17 cellular contexts compared by ENCODE assay signal in genomic region chr3:113255854-113256615, GRCh38. TPM values are rescaled to one million over a fixed set of nuclear protein-coding genes. Genes with fewer than 3 reads are reported as not detected.
DNase-seq lines count a peak whose midpoint lies in the region; ATAC-seq and TF ChIP-seq lines count a peak whose summit lies in the region.
"Had no signal": no experiment of that assay in that cellular context is flagged by ENCODE, and none has a peak within 500 bp of the region (broad histone marks: within the 10 kb centered on the region; RNA-seq: fewer than 3 reads in every experiment).

No MANE protein-coding gene starts in this region.

- no peaks in the 10 kb centered on the region for H3K36me3 Mint-ChIP-seq in activated CD8-positive, alpha-beta memory T cell treated with anti-CD3 and anti-CD28 coated beads, Interleukin-2, amount 10 ng/mL, durations not matched to agents 7 days and 5 days
- H3K36me3 Mint-ChIP-seq: CD14-positive monocyte had no signal

- H4K20me1 ChIP-seq in OCI-LY3 (ENCODE audit: insufficient read depth, low read length): no peaks in the 10 kb centered on the region

- no peak overlapping the region for H3K27ac Mint-ChIP-seq in activated CD8-positive, alpha-beta memory T cell treated with anti-CD3 and anti-CD28 coated beads, Interleukin-2, amount 10 ng/mL, durations not matched to agents 7 days and 5 days

- no peak for TF ChIP-seq POLR2A in vagina (IDR thresholded peaks at IDR 0.05)

- CTCF ChIA-PET in activated CD8-positive, alpha-beta memory T cell treated with anti-CD3 and anti-CD28 coated beads, Interleukin-2, amount 10 ng/mL, durations not matched to agents 7 days and 5 days (lab: Charles Lee): interaction anchor here (2.0 kb wide), 1 partner anchor 18 kb away, joined by 5 read pairs; no protein-coding TSS in a partner anchor

- in situ Hi-C loops in ACHN (cut with HindIII; ENCODE audit: low pct_ligation_motif_present, low pct_unique_long_range_greater_than_20kb, low sequenced_read_pairs): no loop called here

- intact Hi-C loops in vagina (cut with DNase I): no loop called here

- H3K9me3 ChIP-seq in OCI-LY3 (ENCODE audit: insufficient read depth, low read length) (no peaks in the 10 kb centered on the region), vagina (no peaks in the 10 kb centered on the region)
- H3K9me3 ChIP-seq: Caco-2, MG63 had no signal

- H3K4me1 ChIP-seq in OCI-LY3 (ENCODE audit: low read length): peaks cover 50% of the 10 kb centered on the region
- H3K4me1 ChIP-seq in vagina: peaks cover 37% of the 10 kb centered on the region
- H3K4me1 ChIP-seq: Caco-2 had no signal

- no peak for TF ChIP-seq CTCF in OCI-LY3 (IDR thresholded peaks at IDR 0.05; ENCODE audit: low read depth, low read length)
- no peak for TF ChIP-seq CTCF in vagina (IDR thresholded peaks at IDR 0.05)

- H3K4me2 ChIP-seq in OCI-LY3 (ENCODE audit: low read length): peak overlapping the region; percentile 62

- H3K27me3 Mint-ChIP-seq in activated CD8-positive, alpha-beta memory T cell treated with anti-CD3 and anti-CD28 coated beads, Interleukin-2, amount 10 ng/mL, durations not matched to agents 7 days and 5 days: peaks cover 27% of the 10 kb centered on the region

- H3K4me3 ChIP-seq in OCI-LY3 (ENCODE audit: low read length): 0 out of 2 replicates have a peak overlapping the region, but pooled peaks have one; percentile 4
- no peak overlapping the region for H3K4me3 ChIP-seq in vagina
- H3K4me3 ChIP-seq: MG63 had no signal

- no peak overlapping the region for H3K4me3 Mint-ChIP-seq in activated CD8-positive, alpha-beta memory T cell treated with anti-CD3 and anti-CD28 coated beads, Interleukin-2, amount 10 ng/mL, durations not matched to agents 7 days and 5 days
- H3K4me3 Mint-ChIP-seq: CD14-positive monocyte had no signal

- ATAC-seq in activated CD8-positive, alpha-beta memory T cell treated with anti-CD3 and anti-CD28 coated beads, Interleukin-2, amount 10 ng/mL, durations not matched to agents 7 days and 5 days: no peak
- ATAC-seq: HCT116 had no signal

- H2AFZ ChIP-seq in OCI-LY3 (ENCODE audit: low read depth, low read length): no peak overlapping the region

- H3K9ac ChIP-seq in OCI-LY3 (ENCODE audit: low read length): no peak overlapping the region

- no peaks in the 10 kb centered on the region for H3K9me3 Mint-ChIP-seq in activated CD8-positive, alpha-beta memory T cell treated with anti-CD3 and anti-CD28 coated beads, Interleukin-2, amount 10 ng/mL, durations not matched to agents 7 days and 5 days (ENCODE audit: low read depth)
- H3K9me3 Mint-ChIP-seq: CD14-positive monocyte had no signal

- H3K79me2 ChIP-seq in OCI-LY3 (ENCODE audit: low read length): no peaks in the 10 kb centered on the region

- H3K4me1 Mint-ChIP-seq in activated CD8-positive, alpha-beta memory T cell treated with anti-CD3 and anti-CD28 coated beads, Interleukin-2, amount 10 ng/mL, durations not matched to agents 7 days and 5 days: no peaks in the 10 kb centered on the region

- peak; percentile 35 for DNase-seq in activated CD8-positive, alpha-beta memory T cell treated with anti-CD3 and anti-CD28 coated beads for 24 hours
- no peak for DNase-seq in activated CD8-positive, alpha-beta memory T cell treated with anti-CD3 and anti-CD28 coated beads, Interleukin-2, amount 10 ng/mL, durations not matched to agents 7 days and 5 days
- DNase-seq in islet precursor cell (peak; percentile 23), vagina (ENCODE audit: extremely low spot score in 2 of 2) (no peak), NCI-H526 (lab: John Stamatoyannopoulos, UW) (no peak), ACHN (no peak)
- DNase-seq in activated CD4-positive, alpha-beta T cell treated with anti-CD3 and anti-CD28 coated beads, Interleukin-2, amount 50 U/mL, for 4 hours: no peak
- DNase-seq: Caco-2, KG1, NCI-H1417, NCI-H2029, NCI-H510A treated with DMSO at 0.1 percent for 48 hours, SIG-M5 had no signal

- H3K27ac ChIP-seq in OCI-LY3 (ENCODE audit: low read length): no peak overlapping the region
- H3K27ac ChIP-seq in vagina: peak overlapping the region; percentile 61

- no peaks in the 10 kb centered on the region for H3K36me3 ChIP-seq in OCI-LY3 (replicated peaks; ENCODE audit: low read depth, low read length)
- peaks cover 0 to 12% of the 10 kb centered on the region in 2 donors for H3K36me3 ChIP-seq in vagina
- H3K36me3 ChIP-seq: MG63 had no signal

- H3K27me3 ChIP-seq in OCI-LY3 (ENCODE audit: low read depth, low read length) (no peaks in the 10 kb centered on the region), vagina (no peaks in the 10 kb centered on the region)
- H3K27me3 ChIP-seq: MG63 had no signal

RNA-seq across cellular contexts. Expression of gene BOC, which starts 44.7 kb away (rescaled TPM):
- not detected for total RNA-seq in activated CD8-positive, alpha-beta memory T cell treated with anti-CD3 and anti-CD28 coated beads, Interleukin-2, amount 10 ng/mL, durations not matched to agents 7 days and 5 days
- total RNA-seq in vagina: 93.1 TPM

Comparison
In these comparisons a context has a peak if more than half of its experiments do, and no peak if none do; other contexts are left out.
1. DNase-seq: peak in activated CD8-positive, alpha-beta memory T cell treated with anti-CD3 and anti-CD28 coated beads for 24 hours (single experiment) and islet precursor cell (single experiment); none in activated CD8-positive, alpha-beta memory T cell treated with anti-CD3 and anti-CD28 coated beads, Interleukin-2, amount 10 ng/mL, durations not matched to agents 7 days and 5 days (single experiment), vagina (0 of 2), NCI-H526 (0 of 2), ACHN (single experiment) and activated CD4-positive, alpha-beta T cell treated with anti-CD3 and anti-CD28 coated beads, Interleukin-2, amount 50 U/mL, for 4 hours (0 of 2).
2. RNA of gene BOC, which starts 44.7 kb away (total RNA-seq): 93.1 TPM in vagina (single experiment); not detected in activated CD8-positive, alpha-beta memory T cell treated with anti-CD3 and anti-CD28 coated beads, Interleukin-2, amount 10 ng/mL, durations not matched to agents 7 days and 5 days; every median in the first group is over 10 times any median in the second.